In genomic region chr4:69577245-69577644, GRCh38 we compare ENCODE assay signal across 10 cellular contexts.
"Had no signal": no experiment of that assay in that cellular context is flagged by ENCODE, and none has a peak within 500 bp of the region (broad histone marks: within the 10 kb centered on the region; RNA-seq: fewer than 3 reads in every experiment).

No MANE protein-coding gene starts in this region.

- FAIRE-seq: HTR-8/SVneo, K562 had no signal

- H3K4me3 ChIP-seq: GM23248, HAP-1, K562 had no signal

- H3K9ac ChIP-seq: GM23248 had no signal

- H3K9me3 ChIP-seq: HAP-1 had no signal

- ATAC-seq: HCT116, K562 had no signal

- DNase-seq: GM23248, GOT3, H7, IMR-90, KG1 had no signal

- H3K27ac ChIP-seq: GM23248, HL-60 had no signal

- H3K4me1 ChIP-seq: HAP-1 had no signal

- H3K36me3 ChIP-seq: HAP-1 had no signal
